In the genomic region with DNA sequence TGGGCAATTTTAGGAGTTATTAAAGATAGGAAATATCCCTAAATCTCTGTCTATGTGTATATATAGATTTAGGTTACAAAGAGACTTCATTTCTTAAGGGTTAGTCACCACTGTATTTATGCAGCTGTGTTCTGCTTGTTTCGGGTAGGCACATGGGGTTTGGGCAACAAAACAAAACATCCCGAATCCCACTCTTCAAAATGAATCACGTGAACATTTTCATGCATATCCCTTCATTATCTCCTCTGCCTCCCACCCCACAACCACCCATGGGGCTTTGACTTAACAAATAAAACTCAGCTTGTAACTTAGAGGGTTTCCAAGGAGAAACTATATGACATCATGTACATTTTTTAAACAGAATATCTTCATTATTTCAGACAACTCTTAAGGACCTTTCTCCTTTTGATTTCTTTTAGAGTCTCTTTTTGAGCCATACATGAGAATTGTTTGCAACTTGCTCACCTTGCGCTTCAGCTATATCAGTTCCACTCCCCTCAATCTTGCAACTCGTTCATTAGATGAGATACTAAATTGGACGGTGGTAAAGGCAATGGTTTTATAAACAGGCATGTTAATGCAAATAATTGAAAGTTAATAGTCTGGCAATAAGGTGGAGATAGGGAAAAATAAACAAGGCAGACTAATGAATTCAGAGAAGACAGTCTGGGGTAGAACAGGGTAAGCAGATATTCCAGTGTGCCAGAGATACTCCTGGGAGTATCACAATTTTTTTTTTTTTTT, we compare ENCODE assay signal across 16 cellular contexts.
DNase-seq lines count a peak whose midpoint lies in the region; ATAC-seq, FAIRE-seq and TF ChIP-seq lines count a peak whose summit lies in the region.
"Had no signal": no experiment of that assay in that cellular context is flagged by ENCODE, and none has a peak within 500 bp of the region (broad histone marks: within the 10 kb centered on the region; RNA-seq: fewer than 3 reads in every experiment).

No MANE protein-coding gene starts in this region.

- peak; percentile 13 for FAIRE-seq in A549 (lab: Jason Lieb, UNC)

- no peak overlapping the region for H3K4me2 ChIP-seq in A549

- intact Hi-C loops in dorsolateral prefrontal cortex (cut with DNase I), result no loop called here

- no peaks in the 10 kb centered on the region for H3K9me3 Mint-ChIP-seq in immature natural killer cell
- H3K9me3 Mint-ChIP-seq: activated CD8-positive, alpha-beta T cell treated with anti-CD3 and anti-CD28 coated beads for 36 hours; activated T-helper 2 cell treated with anti-CD3 and anti-CD28 coated beads, Interferon-gamma antibody, Interleukin-2, Interleukin-4, amounts not matched to agents 10 μg/mL and 5 μg/mL and 100 μg/mL, durations not matched to agents 14 hours and 24 hours and 36 hours; brain had no signal

- H3K4me1 Mint-ChIP-seq in immature natural killer cell, result no peaks in the 10 kb centered on the region

- ATAC-seq in A549, result no peak
- ATAC-seq: activated CD8-positive, alpha-beta T cell treated with anti-CD3 and anti-CD28 coated beads for 36 hours had no signal

- no peak for TF ChIP-seq EP300 in A549 (IDR thresholded peaks at IDR 0.05)

- H3K27me3 Mint-ChIP-seq in immature natural killer cell (ENCODE audit: low read depth in 3 of 3), result no peaks in the 10 kb centered on the region
- H3K27me3 Mint-ChIP-seq: activated CD8-positive, alpha-beta T cell treated with anti-CD3 and anti-CD28 coated beads for 36 hours; brain had no signal

- POLR2A ChIA-PET in A549 (lab: Yijun Ruan, JAX), result no interaction called here

- TF ChIP-seq RAD21 in A549 (conservative IDR thresholded peaks at IDR 0.05 in 1 of 2, IDR thresholded peaks at IDR 0.05 in 1 of 2), result no peak

- TF ChIP-seq POLR2A in A549 (IDR thresholded peaks at IDR 0.05; ENCODE audit: low read length), result no peak

- H3K27ac Mint-ChIP-seq in immature natural killer cell, result no peak overlapping the region
- H3K27ac Mint-ChIP-seq: activated CD8-positive, alpha-beta T cell treated with anti-CD3 and anti-CD28 coated beads for 36 hours; activated T-helper 2 cell treated with anti-CD3 and anti-CD28 coated beads, Interferon-gamma antibody, Interleukin-2, Interleukin-4, amounts not matched to agents 10 μg/mL and 5 μg/mL and 100 μg/mL, durations not matched to agents 14 hours and 24 hours and 36 hours had no signal

- no peaks in the 10 kb centered on the region for H3K27me3 ChIP-seq in dorsolateral prefrontal cortex
- H3K27me3 ChIP-seq: ovary had no signal

- H3K4me1 ChIP-seq in A549, result 0 out of 3 replicates have a peak, but pooled peaks cover 3% of the 10 kb centered on the region

- no peak overlapping the region for H3K27ac ChIP-seq in A549
- peak overlapping the region in 1 of 59 donors; percentile 27 for H3K27ac ChIP-seq in dorsolateral prefrontal cortex
- H3K27ac ChIP-seq: ovary had no signal

- no peak overlapping the region for H3K4me3 Mint-ChIP-seq in immature natural killer cell
- H3K4me3 Mint-ChIP-seq: activated CD8-positive, alpha-beta T cell treated with anti-CD3 and anti-CD28 coated beads for 36 hours; brain had no signal

- TF ChIP-seq CTCF in A549 (IDR thresholded peaks at IDR 0.05) (no peak), fibroblast of villous mesenchyme (IDR thresholded peaks at IDR 0.05; ENCODE audit: insufficient read depth, low read depth, low read length) (no peak), dorsolateral prefrontal cortex (IDR thresholded peaks at IDR 0.05 in 54 of 56, conservative IDR thresholded peaks at IDR 0.05 in 2 of 56; ENCODE audit: low read depth in 1 of 56, partially characterized antibody in 56 of 56) (no peak)

- CTCF ChIA-PET in A549 (lab: Yijun Ruan, JAX), result interaction anchor here (0.8 to 1.0 kb wide), 2 partner anchors 111 to 155 kb away, joined by 3 to 6 read pairs; no protein-coding TSS in a partner anchor

- H3K36me3 Mint-ChIP-seq in immature natural killer cell, result peaks cover 0 to 10% (median 10%) of the 10 kb centered on the region in 3 donors
- H3K36me3 Mint-ChIP-seq: brain had no signal

- WGBS in A549 (ENCODE audit: missing lambda C conversion rate), result 78% methylated on average over 6 of the region's 6 CpGs

- DNase-seq in A549 (ENCODE audit: low read depth in 1 of 2, low spot score in 1 of 2) (no peak), HS-5 (ENCODE audit: low read depth) (peak; percentile 46), astrocyte of the hippocampus (ENCODE audit: low read depth, low spot score) (peak; percentile 45), fibroblast of villous mesenchyme (ENCODE audit: low read depth) (peak; percentile 74), dorsolateral prefrontal cortex (no peak), retina (no peak), DMS79 (lab: John Stamatoyannopoulos, UW) (no peak), immature natural killer cell (no peak)
- DNase-seq: ACHN; activated CD8-positive, alpha-beta T cell treated with anti-CD3 and anti-CD28 coated beads for 36 hours; NCI-H2081; ovary; SIG-M5; stimulated activated CD4-positive, alpha-beta T cell treated with anti-CD3 and anti-CD28 coated beads, Interleukin-15, amount 100 ng/mL, for 24 hours had no signal

- H3K4me3 ChIP-seq in A549, result no peak overlapping the region
- no peak overlapping the region for H3K4me3 ChIP-seq in fibroblast of villous mesenchyme (ENCODE audit: low read depth, low read length)
- H3K4me3 ChIP-seq in dorsolateral prefrontal cortex, result no peak overlapping the region
- H3K4me3 ChIP-seq: ovary had no signal

- no peaks in the 10 kb centered on the region for H3K9me3 ChIP-seq in A549
- H3K9me3 ChIP-seq: ovary had no signal

TF ChIP-seq in A549, 52 proteins besides CTCF, POLR2A, EP300 and RAD21:
- TF ChIP-seq NPAS2 (CRISPR knock-in tag; IDR thresholded peaks at IDR 0.05; ENCODE audit: borderline replicate concordance), result no peak
- no peak for TF ChIP-seq CBX8 (IDR thresholded peaks at IDR 0.05)
- TF ChIP-seq ZNF302 (CRISPR knock-in tag; IDR thresholded peaks at IDR 0.05), result no peak
- no peak for TF ChIP-seq CBX2 (IDR thresholded peaks at IDR 0.05; ENCODE audit: borderline replicate concordance, low read depth)
- TF ChIP-seq NFE2L2 (conservative IDR thresholded peaks at IDR 0.05; ENCODE audit: low read length), result no peak
- TF ChIP-seq HMGXB4 (CRISPR knock-in tag; IDR thresholded peaks at IDR 0.05; ENCODE audit: borderline replicate concordance), result no peak
- TF ChIP-seq HOXB13 (CRISPR knock-in tag; IDR thresholded peaks at IDR 0.05; ENCODE audit: low read depth), result no peak
- TF ChIP-seq SREBF2 (IDR thresholded peaks at IDR 0.05), result no peak
- TF ChIP-seq RFX5 (IDR thresholded peaks at IDR 0.05), result no peak
- no peak for TF ChIP-seq ELK1 (IDR thresholded peaks at IDR 0.05; ENCODE audit: low read depth, low read length)
- no peak for TF ChIP-seq ZFP36 (IDR thresholded peaks at IDR 0.05; ENCODE audit: borderline replicate concordance, partially characterized antibody)
- TF ChIP-seq MAZ (IDR thresholded peaks at IDR 0.05; ENCODE audit: borderline replicate concordance, low read depth, low read length), result no peak
- TF ChIP-seq HDAC2 (IDR thresholded peaks at IDR 0.05), result no peak
- no peak for TF ChIP-seq CEBPB (IDR thresholded peaks at IDR 0.05)
TF ChIP-seq in A549: peak in this region for 0.

Comparison
In these comparisons a context has a peak if more than half of its experiments do, and no peak if none do; other contexts are left out.
1. DNase-seq: peak in HS-5 (single experiment), astrocyte of the hippocampus (single experiment) and fibroblast of villous mesenchyme (single experiment); none in A549 (0 of 2), dorsolateral prefrontal cortex (0 of 10), retina (single experiment), DMS79 (single experiment) and immature natural killer cell (0 of 3).